ENCODE assay signal across 14 cellular contexts in genomic region chr1:41727749-41728115, GRCh38.
DNase-seq lines count a peak whose midpoint lies in the region; ATAC-seq and TF ChIP-seq lines count a peak whose summit lies in the region.
"Had no signal": no experiment of that assay in that cellular context is flagged by ENCODE, and none has a peak within 500 bp of the region (broad histone marks: within the 10 kb centered on the region; RNA-seq: fewer than 3 reads in every experiment).

No MANE protein-coding gene starts in this region.

- peaks cover 33% of the 10 kb centered on the region for H3K4me1 Mint-ChIP-seq in CD8-positive, alpha-beta T cell (ENCODE audit: low read depth)
- H3K4me1 Mint-ChIP-seq in activated naive CD8-positive, alpha-beta T cell (ENCODE audit: low read depth), result peaks cover 34% of the 10 kb centered on the region

- no peak overlapping the region for H3K23ac ChIP-seq in neuronal stem cell (ENCODE audit: low read depth, low read length, poor library complexity)

- no peak overlapping the region for H3K4me3 ChIP-seq in CD8-positive, alpha-beta T cell (ENCODE audit: low read depth, low read length)
- no peak overlapping the region for H3K4me3 ChIP-seq in KMS-11 (IDR thresholded peaks at IDR 0.05; ENCODE audit: insufficient read depth, low read depth, low read length)
- no peak overlapping the region for H3K4me3 ChIP-seq in neuronal stem cell (ENCODE audit: low read length in 2 of 2)
- H3K4me3 ChIP-seq: dorsolateral prefrontal cortex, right atrium auricular region, testis had no signal

- no peaks in the 10 kb centered on the region for H4K20me1 ChIP-seq in KMS-11 (ENCODE audit: insufficient read depth)

- H2AFZ ChIP-seq in KMS-11 (ENCODE audit: low read depth) (peak overlapping the region; percentile 63; the same call in 1 of the 2 replicates), neuronal stem cell (ENCODE audit: low read length) (peak overlapping the region; percentile 54)

- DNase-seq in CD8-positive, alpha-beta T cell, result no peak
- no peak for DNase-seq in neuronal stem cell (ENCODE audit: low spot score)
- DNase-seq in effector CD8-positive, alpha-beta T cell (lab: John Stamatoyannopoulos, UW), result no peak
- DNase-seq in UCSD-AML1 (lab: John Stamatoyannopoulos, UW; ENCODE audit: unreplicated experiment), result no peak
- no peak for DNase-seq in NCI-H446 (lab: John Stamatoyannopoulos, UW)
- DNase-seq: activated naive CD4-positive, alpha-beta T cell treated with anti-CD3 and anti-CD28 coated beads, Interleukin-2, amount 50 U/mL, for 16 hours; DMS153; NCI-H187 treated with DMSO at 0.1 percent for 48 hours had no signal

- no peak overlapping the region for H3K4me3 Mint-ChIP-seq in CD8-positive, alpha-beta T cell
- peak overlapping the region; percentile 65 for H3K4me3 Mint-ChIP-seq in activated naive CD8-positive, alpha-beta T cell

- no peaks in the 10 kb centered on the region for H3K36me3 Mint-ChIP-seq in CD8-positive, alpha-beta T cell
- no peaks in the 10 kb centered on the region for H3K36me3 Mint-ChIP-seq in activated naive CD8-positive, alpha-beta T cell

- no peak overlapping the region for H2BK5ac ChIP-seq in neuronal stem cell (ENCODE audit: low read length)

- peak overlapping the region; percentile 65 for H4K91ac ChIP-seq in neuronal stem cell (ENCODE audit: low read depth, low read length, poor library complexity)

- H2AK5ac ChIP-seq in neuronal stem cell (ENCODE audit: low read depth, low read length), result no peak overlapping the region

- no peak overlapping the region for H2BK12ac ChIP-seq in neuronal stem cell (ENCODE audit: low read length)

- TF ChIP-seq CTCF in CD8-positive, alpha-beta T cell (IDR thresholded peaks at IDR 0.05), result no peak
- no peak for TF ChIP-seq CTCF in KMS-11 (conservative IDR thresholded peaks at IDR 0.05; ENCODE audit: low read depth, low read length)

- peak overlapping the region; percentile 85 for H3K4me2 ChIP-seq in KMS-11
- no peak overlapping the region for H3K4me2 ChIP-seq in neuronal stem cell (ENCODE audit: insufficient read depth, low read length, poor library complexity, severe bottlenecking)

- no peaks in the 10 kb centered on the region for H3K9me3 ChIP-seq in CD8-positive, alpha-beta T cell (ENCODE audit: low read length)
- H3K9me3 ChIP-seq in neuronal stem cell (replicated peaks in 1 of 2; ENCODE audit: control insufficient read depth in 2 of 2, insufficient read depth in 1 of 2, low read depth in 1 of 2, low read length in 2 of 2), result no peaks in the 10 kb centered on the region
- H3K9me3 ChIP-seq: breast epithelium, right atrium auricular region, testis had no signal

- peak overlapping the region; percentile 1 for H3K27ac Mint-ChIP-seq in CD8-positive, alpha-beta T cell
- H3K27ac Mint-ChIP-seq in activated naive CD8-positive, alpha-beta T cell, result peak overlapping the region; percentile 88

- no peak overlapping the region for H3K4ac ChIP-seq in neuronal stem cell (ENCODE audit: low read length)

- no CpG with 5 or more reads among the region's 4 CpGs for WGBS in neuronal stem cell (ENCODE audit: extremely low coverage in 2 of 2, insufficient read length in 2 of 2, insufficient replicate concordance in 1 of 2), 2 donors

- H3K9ac ChIP-seq in KMS-11 (peak overlapping the region; percentile 61; the same call in 1 of the 2 replicates), neuronal stem cell (ENCODE audit: low read depth, low read length, poor library complexity) (no peak overlapping the region)

- no peak overlapping the region for H3K27ac ChIP-seq in CD8-positive, alpha-beta T cell (ENCODE audit: low read depth, low read length)
- H3K27ac ChIP-seq in KMS-11 (peak overlapping the region; percentile 88), neuronal stem cell (replicated peaks; ENCODE audit: low read length) (no peak overlapping the region)
- H3K27ac ChIP-seq: breast epithelium, right atrium auricular region, testis had no signal

- H3K18ac ChIP-seq in neuronal stem cell (ENCODE audit: low read length), result peak overlapping the region; percentile 15

- no peaks in the 10 kb centered on the region for H3K9me3 Mint-ChIP-seq in CD8-positive, alpha-beta T cell
- H3K9me3 Mint-ChIP-seq in activated naive CD8-positive, alpha-beta T cell (ENCODE audit: low read depth), result no peaks in the 10 kb centered on the region

- H4K8ac ChIP-seq in neuronal stem cell (ENCODE audit: low read depth, low read length), result no peak overlapping the region

- CTCF ChIA-PET in CD8-positive, alpha-beta T cell (lab: Charles Lee), result interaction anchor here (2.7 kb wide), 1 partner anchor 154 kb away, joined by 12 read pairs; no protein-coding TSS in a partner anchor

- intact Hi-C loops in CD8-positive, alpha-beta T cell (cut with DNase I, micrococcal nuclease), result no loop called here

- no peaks in the 10 kb centered on the region for H3K27me3 ChIP-seq in CD8-positive, alpha-beta T cell (ENCODE audit: insufficient read depth, low read length)
- H3K27me3 ChIP-seq in KMS-11 (ENCODE audit: insufficient read depth, low read depth) (no peaks in the 10 kb centered on the region), neuronal stem cell (ENCODE audit: control insufficient read depth in 3 of 3, insufficient read depth in 3 of 3, low read depth in 1 of 3, low read length in 3 of 3) (peaks cover 0 to 4% (median 0%) of the 10 kb centered on the region in 3 experiments)
- H3K27me3 ChIP-seq: breast epithelium, dorsolateral prefrontal cortex, right atrium auricular region, testis had no signal

- POLR2A ChIA-PET in CD8-positive, alpha-beta T cell (lab: Charles Lee), result interaction anchor here (1.6 kb wide), 1 partner anchor 446 kb away, joined by 3 read pairs; no protein-coding TSS in a partner anchor

- ATAC-seq in CD8-positive, alpha-beta T cell, result no peak

- peaks cover 29% of the 10 kb centered on the region for H3K4me1 ChIP-seq in CD8-positive, alpha-beta T cell (ENCODE audit: insufficient read depth, low read length)
- H3K4me1 ChIP-seq in KMS-11 (ENCODE audit: low read depth, poor library complexity, severe bottlenecking) (peaks cover 64% of the 10 kb centered on the region), neuronal stem cell (ENCODE audit: control insufficient read depth in 2 of 2, insufficient read depth in 1 of 2, low read depth in 1 of 2, low read length in 2 of 2) (peaks cover 0 to 5% of the 10 kb centered on the region in 2 donors)
- H3K4me1 ChIP-seq: breast epithelium had no signal

- H3K14ac ChIP-seq in neuronal stem cell (ENCODE audit: low read length), result no peak overlapping the region

- no peaks in the 10 kb centered on the region for H3K79me2 ChIP-seq in KMS-11 (ENCODE audit: insufficient read depth, low read depth)

- H3K36me3 ChIP-seq in CD8-positive, alpha-beta T cell (ENCODE audit: insufficient read depth, low read length), result no peaks in the 10 kb centered on the region
- no peaks in the 10 kb centered on the region for H3K36me3 ChIP-seq in KMS-11 (ENCODE audit: insufficient read depth)
- no peaks in the 10 kb centered on the region for H3K36me3 ChIP-seq in neuronal stem cell (replicated peaks in 1 of 2; ENCODE audit: control insufficient read depth in 2 of 2, insufficient read depth in 2 of 2, low read length in 2 of 2)
- H3K36me3 ChIP-seq: breast epithelium, right atrium auricular region had no signal

- no peak overlapping the region for H2BK15ac ChIP-seq in neuronal stem cell (ENCODE audit: low read length)

- no peaks in the 10 kb centered on the region for H3K79me1 ChIP-seq in neuronal stem cell (ENCODE audit: low read depth, low read length)

- no peak overlapping the region for H2BK120ac ChIP-seq in neuronal stem cell (ENCODE audit: low read depth, low read length)

- H3K27me3 Mint-ChIP-seq in CD8-positive, alpha-beta T cell (ENCODE audit: low read depth), result no peaks in the 10 kb centered on the region
- H3K27me3 Mint-ChIP-seq in activated naive CD8-positive, alpha-beta T cell, result no peaks in the 10 kb centered on the region
